12 cellular contexts compared by ENCODE assay signal in genomic region chr19:46492841-46493235, GRCh38. TPM values are rescaled to one million over a fixed set of nuclear protein-coding genes. Genes with fewer than 3 reads are reported as not detected.
DNase-seq lines count a peak whose midpoint lies in the region; TF ChIP-seq lines count a peak whose summit lies in the region.
"Had no signal": no experiment of that assay in that cellular context is flagged by ENCODE, and none has a peak within 500 bp of the region (broad histone marks: within the 10 kb centered on the region; RNA-seq: fewer than 3 reads in every experiment).

No MANE protein-coding gene starts in this region.

- peak overlapping the region; percentile 89 for H2BK15ac ChIP-seq in mesenchymal stem cell (ENCODE audit: low read depth, poor library complexity, severe bottlenecking)

- BruUV-seq in PC-9 (replicated peaks; lab: Mats Ljungman, UMichigan) = no TSS peak

- H3K18ac ChIP-seq in mesenchymal stem cell (ENCODE audit: low read depth in 1 of 2, low read length in 2 of 2) = peak overlapping the region; percentile 18 to 38

- H4K91ac ChIP-seq in mesenchymal stem cell (ENCODE audit: low read length) = peak overlapping the region; percentile 70

- H3K9me2 ChIP-seq in PC-9 (ENCODE audit: insufficient read depth) = no peaks in the 10 kb centered on the region

- TF ChIP-seq POLR2A in testis (IDR thresholded peaks at IDR 0.05) = no peak

- H2BK12ac ChIP-seq in mesenchymal stem cell (ENCODE audit: low read length in 2 of 2) = no peak overlapping the region

- POLR2A ChIA-PET in PC-9 (lab: Charles Lee; ENCODE audit: unreplicated experiment) = no interaction called here

- peaks cover 26% of the 10 kb centered on the region for H3K4me1 ChIP-seq in mesenchymal stem cell (ENCODE audit: control insufficient read depth, insufficient read depth, low read depth, low read length)
- H3K4me1 ChIP-seq in testis = peaks cover 37% of the 10 kb centered on the region
- no peaks in the 10 kb centered on the region for H3K4me1 ChIP-seq in PC-9 (replicated peaks; ENCODE audit: insufficient read depth)
- H3K4me1 ChIP-seq: parathyroid adenoma had no signal

- H3K9me3 ChIP-seq in mesenchymal stem cell (ENCODE audit: control insufficient read depth, low read length) (no peaks in the 10 kb centered on the region), testis (no peaks in the 10 kb centered on the region), PC-9 (ENCODE audit: insufficient read depth, low read depth) (no peaks in the 10 kb centered on the region)

- H3K4me2 ChIP-seq in mesenchymal stem cell (ENCODE audit: low read length, poor library complexity, severe bottlenecking) (no peak overlapping the region), PC-9 (no peak overlapping the region)

- no peak overlapping the region for H3K14ac ChIP-seq in mesenchymal stem cell (ENCODE audit: low read length in 2 of 2)

- no peaks in the 10 kb centered on the region for H4K20me1 ChIP-seq in PC-9 (ENCODE audit: insufficient read depth)

- intact Hi-C loops in testis (cut with DNase I; ENCODE audit: low total_unique reads) = loop anchor here (10.0 kb wide), 1 partner anchor 208 kb away; no protein-coding TSS in a partner anchor
- intact Hi-C loops in PC-9 (cut with micrococcal nuclease; ENCODE audit: unreplicated experiment) = no loop called here

- H3K27ac ChIP-seq in caudate nucleus (ENCODE audit: low read depth, low read length) (peak overlapping the region; percentile 58), mesenchymal stem cell (ENCODE audit: low read length, poor library complexity, severe bottlenecking) (no peak overlapping the region), testis (peak overlapping the region; percentile 47 to 80), PC-9 (no peak overlapping the region)
- H3K27ac ChIP-seq: parathyroid adenoma had no signal

- TF ChIP-seq CTCF in testis (IDR thresholded peaks at IDR 0.05) = no peak
- no peak for TF ChIP-seq CTCF in PC-9 (conservative IDR thresholded peaks at IDR 0.05)

- H3K79me1 ChIP-seq in mesenchymal stem cell (replicated peaks; ENCODE audit: low read length, poor library complexity, severe bottlenecking) = no peaks in the 10 kb centered on the region

- H3K27me3 ChIP-seq in mesenchymal stem cell (ENCODE audit: control insufficient read depth in 1 of 2, insufficient read depth in 1 of 2, low read length in 2 of 2) (peaks cover 23 to 46% of the 10 kb centered on the region in 2 experiments), testis (no peaks in the 10 kb centered on the region), PC-9 (ENCODE audit: insufficient read depth, low read depth) (peaks cover 74% of the 10 kb centered on the region)

- no peaks in the 10 kb centered on the region for H3F3A ChIP-seq in PC-9 (ENCODE audit: insufficient read depth, low read depth)

- CTCF ChIA-PET in PC-9 (lab: Charles Lee) = interaction anchor here (0.6 kb wide), 1 partner anchor 175 kb away, joined by 6 read pairs; no protein-coding TSS in a partner anchor

- peak overlapping the region; percentile 64 for H3K9ac ChIP-seq in mesenchymal stem cell (ENCODE audit: low read length)
- H3K9ac ChIP-seq: parathyroid adenoma had no signal

- H2AFZ ChIP-seq in mesenchymal stem cell (ENCODE audit: low read depth, low read length) (no peak overlapping the region), PC-9 (no peak overlapping the region)
- H2AFZ ChIP-seq: parathyroid adenoma had no signal

- H4K8ac ChIP-seq in mesenchymal stem cell (ENCODE audit: low read length) = peak overlapping the region; percentile 85

- peak; percentile 23 for DNase-seq in activated T-cell treated with anti-CD3 and anti-CD28 coated beads, Interleukin-2, amount 50 U/mL, for 1 hour
- DNase-seq in activated T-cell treated with anti-CD3 and anti-CD28 coated beads for 4 hours = no peak
- DNase-seq in caudate nucleus (lab: John Stamatoyannopoulos, UW) = peak in 6 of 61 donors; percentile 9 to 58 (median 39)
- DNase-seq in mesenchymal stem cell = no peak
- DNase-seq in testis = no peak
- DNase-seq in SHP77 treated with DMSO at 0.1 percent for 48 hours (lab: John Stamatoyannopoulos, UW) = no peak
- no peak for DNase-seq in PC-9
- DNase-seq in GM03348 (ENCODE audit: low spot score) = no peak
- DNase-seq: NCI-H1417 treated with DMSO at 0.1 percent for 48 hours, T-helper 9 cell had no signal

- H3K4ac ChIP-seq in mesenchymal stem cell (ENCODE audit: low read depth in 1 of 2, low read length in 2 of 2) = no peak overlapping the region

- H3K4me3 ChIP-seq in mesenchymal stem cell (ENCODE audit: insufficient read depth in 1 of 2, low read depth in 1 of 2, low read length in 2 of 2) = no peak overlapping the region
- peak overlapping the region; percentile 48 to 57 for H3K4me3 ChIP-seq in testis
- no peak overlapping the region for H3K4me3 ChIP-seq in PC-9

- H2BK5ac ChIP-seq in mesenchymal stem cell (ENCODE audit: low read depth, low read length, poor library complexity, severe bottlenecking) = no peak overlapping the region

- no peak overlapping the region for H2BK120ac ChIP-seq in mesenchymal stem cell (ENCODE audit: low read depth, low read length)

- H3K36me3 ChIP-seq in mesenchymal stem cell (ENCODE audit: control insufficient read depth in 1 of 2, insufficient read depth in 2 of 2, low read depth in 1 of 2, low read length in 2 of 2) (no peaks in the 10 kb centered on the region), testis (ENCODE audit: low read depth, missing control alignments) (no peaks in the 10 kb centered on the region), PC-9 (ENCODE audit: low read depth) (no peaks in the 10 kb centered on the region)

- no peak overlapping the region for H3K23ac ChIP-seq in mesenchymal stem cell (ENCODE audit: low read length in 2 of 2)

- H2AK5ac ChIP-seq in mesenchymal stem cell (ENCODE audit: low read length, severe bottlenecking) = no peak overlapping the region

- 54% methylated on average over 15 of the region's 17 CpGs for WGBS in mesenchymal stem cell
- WGBS in testis, 2 donors = 10 to 17% methylated on average over 10 to 17 of the region's 17 CpGs

- H3K79me2 ChIP-seq in PC-9 (ENCODE audit: low read depth) = no peaks in the 10 kb centered on the region
- H3K79me2 ChIP-seq: parathyroid adenoma had no signal

RNA-seq across cellular contexts. Expression of gene PNMA8B, which starts 2.8 kb away (rescaled TPM):
- polyA plus RNA-seq in mesenchymal stem cell (2013, experiment 1 of 2) = 0.86 TPM
- polyA plus RNA-seq in mesenchymal stem cell (2013, experiment 2 of 2) = 0.88 TPM
- total RNA-seq in testis (1 to 10 TPM; 3.1 TPM), PC-9 (2021) (not detected in 2 replicates)
- polyA plus RNA-seq in testis (ENCODE audit: insufficient read depth, low read depth, low replicate concordance) = 1.6 TPM
- total RNA-seq: H4 had no signal

RNA-seq across cellular contexts. Expression of gene PNMA8A, which starts 21.5 kb away (rescaled TPM):
- polyA plus RNA-seq in mesenchymal stem cell (2013, experiment 1 of 2) = 13.7 TPM
- polyA plus RNA-seq in mesenchymal stem cell (2013, experiment 2 of 2) = 14.5 TPM
- total RNA-seq in testis (10 to 100 TPM; 34.9 to 44.3 TPM), PC-9 (2021) (not detected in 2 replicates)
- 48.1 TPM for polyA plus RNA-seq in testis (ENCODE audit: insufficient read depth, low read depth, low replicate concordance)
- total RNA-seq: H4 had no signal

Comparison
In these comparisons a context has a peak if more than half of its experiments do, and no peak if none do; other contexts are left out.
1. H3K27ac ChIP-seq: peak in caudate nucleus (single experiment) and testis (2 of 2); none in mesenchymal stem cell (single experiment) and PC-9 (single experiment).
2. H3K4me3 ChIP-seq: peak in testis (2 of 2); none in mesenchymal stem cell (0 of 2) and PC-9 (single experiment).
3. RNA of gene PNMA8A, which starts 21.5 kb away (total RNA-seq): 34.9 to 44.3 TPM in testis; not detected in PC-9; every median in the first group is over 10 times any median in the second.